In the genomic region with DNA sequence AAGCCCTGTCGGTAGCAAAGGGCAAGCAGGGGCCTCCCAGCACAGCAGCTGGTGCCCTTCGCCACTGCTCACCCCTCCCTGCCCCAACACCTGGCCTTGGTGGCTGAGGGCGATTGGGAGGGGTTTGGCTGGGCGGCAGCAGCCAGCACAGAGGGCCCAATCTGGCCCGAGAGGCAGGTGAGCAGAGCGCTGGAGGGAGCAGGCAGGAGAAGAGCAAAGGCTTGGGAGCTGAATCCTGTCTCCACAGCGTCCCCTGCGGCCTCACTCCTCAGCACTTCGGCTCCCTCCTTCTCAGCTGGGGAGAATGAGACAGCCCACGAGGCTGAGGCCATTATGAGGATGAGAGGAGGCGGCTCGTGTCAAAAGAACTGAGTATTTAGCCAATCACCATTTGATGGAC, we compare ENCODE assay signal across 12 cellular contexts.
DNase-seq lines count a peak whose midpoint lies in the region; ATAC-seq, FAIRE-seq and TF ChIP-seq lines count a peak whose summit lies in the region.
"Had no signal": no experiment of that assay in that cellular context is flagged by ENCODE, and none has a peak within 500 bp of the region (broad histone marks: within the 10 kb centered on the region; RNA-seq: fewer than 3 reads in every experiment).

No MANE protein-coding gene starts in this region.

- H3K36me3 ChIP-seq in mucosa of descending colon (ENCODE audit: low read depth), result no peaks in the 10 kb centered on the region
- H3K36me3 ChIP-seq: stomach had no signal

- H3K9me3 Mint-ChIP-seq in activated T-helper 17 cell treated with anti-CD3 and anti-CD28 coated beads, Interleukin-2, amount 50 U/mL, for 72 hours, result no peaks in the 10 kb centered on the region

- no peak overlapping the region for H3K4me3 ChIP-seq in mucosa of descending colon
- H3K4me3 ChIP-seq: stomach had no signal

- intact Hi-C loops in mucosa of descending colon (cut with DNase I, micrococcal nuclease), result no loop called here

- no peaks in the 10 kb centered on the region for H3K9me3 ChIP-seq in mucosa of descending colon
- H3K9me3 ChIP-seq: stomach had no signal

- TF ChIP-seq CTCF in D721Med (IDR thresholded peaks at IDR 0.05; ENCODE audit: insufficient read depth, missing control alignments) (peak; percentile 21), mucosa of descending colon (IDR thresholded peaks at IDR 0.05) (no peak)

- H3K27ac Mint-ChIP-seq in activated T-helper 17 cell treated with anti-CD3 and anti-CD28 coated beads, Interleukin-2, amount 50 U/mL, for 72 hours, result peak overlapping the region; percentile 86

- DNase-seq in D721Med (ENCODE audit: insufficient read length, low spot score) (no peak), NCI-H1694 (lab: John Stamatoyannopoulos, UW) (peak; percentile 23), mucosa of descending colon (peak in 2 of 3 donors; percentile 66 to 71), mesenteric fat pad (ENCODE audit: low spot score) (no peak), NCI-H345 (lab: John Stamatoyannopoulos, UW) (no peak), activated gamma-delta T cell (lab: John Stamatoyannopoulos, UW) (no peak), HCEC 1CT (no peak)
- DNase-seq: activated CD4-positive, alpha-beta T cell treated with anti-CD3 and anti-CD28 coated beads for 1 hour; NCI-H226; stomach had no signal

- FAIRE-seq in D721Med (lab: Jason Lieb, UNC), result no peak

- no peaks in the 10 kb centered on the region for H3K27me3 Mint-ChIP-seq in activated T-helper 17 cell treated with anti-CD3 and anti-CD28 coated beads, Interleukin-2, amount 50 U/mL, for 72 hours

- H3K4me1 ChIP-seq in mucosa of descending colon (ENCODE audit: low read depth), result peaks cover 6% of the 10 kb centered on the region

- peaks cover 5% of the 10 kb centered on the region for H3K36me3 Mint-ChIP-seq in activated T-helper 17 cell treated with anti-CD3 and anti-CD28 coated beads, Interleukin-2, amount 50 U/mL, for 72 hours (ENCODE audit: low read depth)

- no peak for ATAC-seq in activated T-helper 17 cell treated with anti-CD3 and anti-CD28 coated beads, Interleukin-2, amount 50 U/mL, for 72 hours (replicated peaks)
- ATAC-seq in mucosa of descending colon, result peak; percentile 79
- ATAC-seq: sciatic nerve had no signal

- H3K4me1 Mint-ChIP-seq in activated T-helper 17 cell treated with anti-CD3 and anti-CD28 coated beads, Interleukin-2, amount 50 U/mL, for 72 hours, result peaks cover 33% of the 10 kb centered on the region

- no peak overlapping the region for H3K4me3 Mint-ChIP-seq in activated T-helper 17 cell treated with anti-CD3 and anti-CD28 coated beads, Interleukin-2, amount 50 U/mL, for 72 hours

Comparison
In these comparisons a context has a peak if more than half of its experiments do, and no peak if none do; other contexts are left out.
1. DNase-seq: peak in NCI-H1694 (single experiment) and mucosa of descending colon (2 of 3); none in D721Med (single experiment), mesenteric fat pad (single experiment), NCI-H345 (single experiment), activated gamma-delta T cell (single experiment) and HCEC 1CT (single experiment).